Comparison of ENCODE assay signal across 32 cellular contexts in the genomic region with DNA sequence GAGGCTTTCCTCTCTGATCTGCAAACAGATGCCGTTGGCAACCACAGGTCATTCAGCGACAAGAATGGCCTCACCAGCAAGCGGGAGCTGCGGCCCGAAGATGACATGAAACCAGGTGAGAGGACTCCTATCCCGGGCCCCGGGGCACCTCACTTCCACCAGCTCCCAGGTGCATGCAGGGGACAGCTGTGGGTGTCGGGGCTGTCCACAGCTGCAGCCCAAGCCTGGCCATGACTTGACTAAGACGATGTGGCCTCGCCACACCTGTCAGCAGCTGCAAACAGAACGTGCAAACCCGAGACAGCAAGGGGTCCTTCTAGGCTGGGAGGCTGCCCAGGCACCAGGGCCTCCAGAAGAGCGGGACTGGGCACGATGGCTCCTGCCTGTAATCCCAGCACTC. TPM values are rescaled to one million over a fixed set of nuclear protein-coding genes. Genes with fewer than 3 reads are reported as not detected.
"Had no signal": no experiment of that assay in that cellular context is flagged by ENCODE, and none has a peak within 500 bp of the region (broad histone marks: within the 10 kb centered on the region; RNA-seq: fewer than 3 reads in every experiment).

No MANE protein-coding gene starts in this region.

- ATAC-seq: esophagus mucosa; gastrocnemius medialis; heart left ventricle; mucosa of descending colon; natural killer cell treated with Interleukin-12 subunit alpha and Interleukin-12 subunit beta and Interleukin-15 and Interleukin-18, amount 100 ng/mL, for 72 hours; stimulated activated memory B cell treated with anti-CD40 and anti-IgM and Interleukin-4, amounts not matched to agents 10 μg/mL and 1 μg/mL and 100 μg/mL, for 72 hours; stimulated activated naive CD8-positive, alpha-beta T cell treated with anti-CD3 and anti-CD28 coated beads, Interleukin-15, Interleukin-2, amounts not matched to agents 100 U/mL and 50 U/mL, for 24 hours had no signal

- H3K36me3 ChIP-seq: gastrocnemius medialis, heart left ventricle, left ventricle myocardium inferior, prostate gland, right atrium auricular region, spleen, tibial artery had no signal

- H3K27ac ChIP-seq: coronary artery, gastrocnemius medialis, heart left ventricle, left ventricle myocardium inferior, parathyroid adenoma, prostate gland, right atrium auricular region, skin epidermis, spleen, testis, tibial artery had no signal

- H3K4me3 Mint-ChIP-seq: central memory CD8-positive, alpha-beta T cell; memory B cell; mesothelial cell of epicardium; natural killer cell treated with Interleukin-12 subunit alpha and Interleukin-12 subunit beta and Interleukin-15 and Interleukin-18, amount 100 ng/mL, for 72 hours; neural crest cell; stimulated activated memory B cell treated with anti-CD40 and anti-IgM and Interleukin-4, amounts not matched to agents 10 μg/mL and 1 μg/mL and 100 μg/mL, for 72 hours had no signal

- H3K27me3 ChIP-seq: testis had no signal

- H3K9me3 ChIP-seq: gastrocnemius medialis, heart left ventricle, left ventricle myocardium inferior, mucosa of descending colon, prostate gland, right atrium auricular region, spleen, testis, tibial artery had no signal

- H3K9me3 Mint-ChIP-seq: central memory CD8-positive, alpha-beta T cell; memory B cell; mesothelial cell of epicardium; natural killer cell treated with Interleukin-12 subunit alpha and Interleukin-12 subunit beta and Interleukin-15 and Interleukin-18, amount 100 ng/mL, for 72 hours; neural crest cell; stimulated activated memory B cell treated with anti-CD40 and anti-IgM and Interleukin-4, amounts not matched to agents 10 μg/mL and 1 μg/mL and 100 μg/mL, for 72 hours; type B pancreatic cell had no signal

- H3K4me3 ChIP-seq: coronary artery, gastrocnemius medialis, heart left ventricle, left ventricle myocardium inferior, lung, mucosa of descending colon, prostate gland, right atrium auricular region, skin epidermis, spleen, testis, tibial artery had no signal

- H3K36me3 Mint-ChIP-seq: memory B cell; mesothelial cell of epicardium; natural killer cell treated with Interleukin-12 subunit alpha and Interleukin-12 subunit beta and Interleukin-15 and Interleukin-18, amount 100 ng/mL, for 72 hours; stimulated activated memory B cell treated with anti-CD40 and anti-IgM and Interleukin-4, amounts not matched to agents 10 μg/mL and 1 μg/mL and 100 μg/mL, for 72 hours; type B pancreatic cell had no signal

- H3K27ac Mint-ChIP-seq: memory B cell; mesothelial cell of epicardium; natural killer cell treated with Interleukin-12 subunit alpha and Interleukin-12 subunit beta and Interleukin-15 and Interleukin-18, amount 100 ng/mL, for 72 hours; stimulated activated memory B cell treated with anti-CD40 and anti-IgM and Interleukin-4, amounts not matched to agents 10 μg/mL and 1 μg/mL and 100 μg/mL, for 72 hours; type B pancreatic cell had no signal

- DNase-seq: dermis blood vessel endothelial cell; effector memory CD4-positive, alpha-beta T cell; foreskin fibroblast; gastrocnemius medialis; heart left ventricle; hippocampal formation; kidney glomerular epithelial cell; left colon; left ventricle myocardium inferior; mucosa of descending colon; naive B cell; spleen; stimulated activated CD4-positive, alpha-beta T cell treated with anti-CD3 and anti-CD28 coated beads, Interleukin-4, amount 100 ng/mL, for 4 hours; stimulated activated naive CD8-positive, alpha-beta T cell treated with anti-CD3 and anti-CD28 coated beads, Interleukin-15, Interleukin-2, amounts not matched to agents 100 U/mL and 50 U/mL, for 24 hours; substantia nigra; testis; tibial artery had no signal

- H3K4me1 Mint-ChIP-seq: memory B cell; neural crest cell; stimulated activated memory B cell treated with anti-CD40 and anti-IgM and Interleukin-4, amounts not matched to agents 10 μg/mL and 1 μg/mL and 100 μg/mL, for 72 hours had no signal

- H3K4me1 ChIP-seq: parathyroid adenoma, prostate gland, testis had no signal

RNA-seq across cellular contexts. Expression of a gene that starts 3.6 kb away (rescaled TPM):
- total RNA-seq: gastrocnemius medialis, osteoblast, right atrium auricular region, spleen had no signal
